In the genomic region with DNA sequence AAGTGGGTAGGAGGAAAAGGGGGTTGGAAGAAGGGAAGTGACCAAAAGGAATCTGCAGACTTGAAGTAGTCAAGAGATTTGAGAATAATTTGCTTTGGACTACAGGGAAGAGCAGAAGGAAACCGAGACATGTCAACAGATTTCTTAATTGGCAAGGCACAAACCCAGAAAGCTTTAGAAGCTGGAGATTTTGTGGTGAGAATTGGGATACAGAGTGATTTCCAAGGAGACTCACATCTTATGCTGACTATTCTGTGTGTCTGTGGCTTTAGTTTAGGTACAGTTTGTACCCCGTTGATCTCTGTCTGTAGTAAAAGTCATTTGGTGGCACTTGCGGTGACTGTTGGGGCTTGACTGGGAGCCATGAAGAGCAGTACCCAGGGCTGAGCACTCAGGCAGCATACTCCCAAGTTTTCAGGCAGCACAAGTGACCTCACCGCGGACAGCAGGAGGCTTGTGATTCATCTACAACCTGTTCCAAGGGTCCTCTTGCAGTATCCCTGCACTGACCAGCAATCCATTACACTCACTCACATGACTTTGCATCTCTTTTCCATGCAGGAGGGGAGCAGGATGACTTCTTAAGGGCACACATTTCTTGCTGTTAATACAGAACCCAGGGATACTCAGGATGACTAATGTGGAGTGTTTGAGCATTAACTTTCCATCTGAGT, we compare ENCODE assay signal across 25 cellular contexts.
DNase-seq lines count a peak whose midpoint lies in the region; ATAC-seq, FAIRE-seq and TF ChIP-seq lines count a peak whose summit lies in the region.
"Had no signal": no experiment of that assay in that cellular context is flagged by ENCODE, and none has a peak within 500 bp of the region (broad histone marks: within the 10 kb centered on the region; RNA-seq: fewer than 3 reads in every experiment).

No MANE protein-coding gene starts in this region.

- no peak overlapping the region for H3K4me3 Mint-ChIP-seq in neural progenitor cell
- H3K4me3 Mint-ChIP-seq: activated CD4-positive, alpha-beta T cell treated with anti-CD3 and anti-CD28 coated beads for 36 hours; H9; naive thymus-derived CD8-positive, alpha-beta T cell; stimulated activated effector memory CD8-positive, alpha-beta T cell treated with anti-CD3 and anti-CD28 coated beads, Interleukin-12 subunit alpha, Interleukin-12 subunit beta, amount 100 ng/mL, for 72 hours; T-helper 1 cell treated with Interleukin-12 subunit alpha and Interleukin-12 subunit beta and Interleukin-4 antibody, amounts not matched to agents 30 μg/mL and 1 μg/mL, for 36 hours had no signal

- H3F3A ChIP-seq in neural progenitor cell (ENCODE audit: low read depth), result no peaks in the 10 kb centered on the region

- no peaks in the 10 kb centered on the region for H3K36me3 ChIP-seq in bronchial epithelial cell (ENCODE audit: control insufficient read depth, insufficient read depth, low read length)
- no peaks in the 10 kb centered on the region for H3K36me3 ChIP-seq in adrenal gland (replicated peaks in 1 of 2)
- H3K36me3 ChIP-seq in neural progenitor cell, result no peaks in the 10 kb centered on the region
- H3K36me3 ChIP-seq: BE2C, gastroesophageal sphincter, pancreas, SJSA1 had no signal

- H3K27me3 ChIP-seq in bronchial epithelial cell (ENCODE audit: control insufficient read depth, insufficient read depth, low read length) (no peaks in the 10 kb centered on the region), adrenal gland (no peaks in the 10 kb centered on the region), neural progenitor cell (no peaks in the 10 kb centered on the region)
- H3K27me3 ChIP-seq: BE2C, gastroesophageal sphincter, pancreas, SJSA1 had no signal

- H3K27me3 Mint-ChIP-seq in neural progenitor cell (ENCODE audit: insufficient read depth, low read depth), result peaks cover 5% of the 10 kb centered on the region

- DNase-seq in HT1080 (ENCODE audit: low read depth) (peak; percentile 77), bronchial epithelial cell (ENCODE audit: low read depth) (peak; percentile 13), iris pigment epithelial cell (ENCODE audit: low read depth) (peak; percentile 12), adrenal gland (no peak), GM20000 (ENCODE audit: low spot score) (no peak), neural progenitor cell (ENCODE audit: low spot score) (no peak)
- DNase-seq: activated CD4-positive, alpha-beta T cell treated with anti-CD3 and anti-CD28 coated beads for 36 hours; activated naive CD4-positive, alpha-beta T cell treated with Interleukin-2 at 50 U/mL for 16 hours; activated T-cell treated with anti-CD3 and anti-CD28 coated beads, Interleukin-2, amount 50 U/mL, for 48 hours; BE2C; COR-L47; erythroblast; H9; naive thymus-derived CD8-positive, alpha-beta T cell; NCI-H1436 treated with DMSO at 0.1 percent for 48 hours; NCI-H510A; pancreas; PC-9; stimulated activated CD4-positive, alpha-beta T cell treated with anti-CD3 and anti-CD28 coated beads, Interleukin-1b, Interleukin-23, amount 100 ng/mL, for 48 hours had no signal

- no peaks in the 10 kb centered on the region for H3K9me3 ChIP-seq in adrenal gland (replicated peaks in 1 of 3)
- no peaks in the 10 kb centered on the region for H3K9me3 ChIP-seq in neural progenitor cell (ENCODE audit: low read depth)
- H3K9me3 ChIP-seq: BE2C, pancreas had no signal

- intact Hi-C loops in adrenal gland (cut with DNase I), result no loop called here

- no peaks in the 10 kb centered on the region for H4K20me1 ChIP-seq in neural progenitor cell (ENCODE audit: low read depth)

- H2AFZ ChIP-seq in neural progenitor cell (replicated peaks), result no peak overlapping the region
- H2AFZ ChIP-seq: PC-9 had no signal

- H3K4me2 ChIP-seq in neural progenitor cell, result no peak overlapping the region
- H3K4me2 ChIP-seq: PC-9 had no signal

- H3K4me3 ChIP-seq in bronchial epithelial cell (ENCODE audit: low read depth, low read length), result no peak overlapping the region
- H3K4me3 ChIP-seq in adrenal gland, result no peak overlapping the region
- H3K4me3 ChIP-seq in neural progenitor cell, result no peak overlapping the region
- H3K4me3 ChIP-seq: gastroesophageal sphincter, K562, pancreas, PC-9, SJSA1 had no signal

- peaks cover 13% of the 10 kb centered on the region for H3K4me1 Mint-ChIP-seq in neural progenitor cell
- H3K4me1 Mint-ChIP-seq: activated CD4-positive, alpha-beta T cell treated with anti-CD3 and anti-CD28 coated beads for 36 hours; naive thymus-derived CD8-positive, alpha-beta T cell; stimulated activated effector memory CD8-positive, alpha-beta T cell treated with anti-CD3 and anti-CD28 coated beads, Interleukin-12 subunit alpha, Interleukin-12 subunit beta, amount 100 ng/mL, for 72 hours had no signal

- no peak overlapping the region for H3K27ac Mint-ChIP-seq in neural progenitor cell
- H3K27ac Mint-ChIP-seq: activated CD4-positive, alpha-beta T cell treated with anti-CD3 and anti-CD28 coated beads for 36 hours; H9; naive thymus-derived CD8-positive, alpha-beta T cell; stimulated activated effector memory CD8-positive, alpha-beta T cell treated with anti-CD3 and anti-CD28 coated beads, Interleukin-12 subunit alpha, Interleukin-12 subunit beta, amount 100 ng/mL, for 72 hours; T-helper 1 cell treated with Interleukin-12 subunit alpha and Interleukin-12 subunit beta and Interleukin-4 antibody, amounts not matched to agents 30 μg/mL and 1 μg/mL, for 36 hours had no signal

- no peak for FAIRE-seq in bronchial epithelial cell (lab: Jason Lieb, UNC)
- FAIRE-seq: K562, pancreas had no signal

- WGBS in adrenal gland, 4 donors, result 85 to 95% (median 90%) methylated on average over 4 to 5 of the region's 5 CpGs

- peaks cover 4% of the 10 kb centered on the region for H3K36me3 Mint-ChIP-seq in neural progenitor cell
- H3K36me3 Mint-ChIP-seq: stimulated activated effector memory CD8-positive, alpha-beta T cell treated with anti-CD3 and anti-CD28 coated beads, Interleukin-12 subunit alpha, Interleukin-12 subunit beta, amount 100 ng/mL, for 72 hours had no signal

- H3K9ac ChIP-seq in neural progenitor cell, result no peak overlapping the region

- H3K9me3 Mint-ChIP-seq in neural progenitor cell, result peaks cover 22% of the 10 kb centered on the region

- TF ChIP-seq POLR2A in adrenal gland (IDR thresholded peaks at IDR 0.05), result no peak

- H3K79me2 ChIP-seq in neural progenitor cell (ENCODE audit: low read depth), result no peaks in the 10 kb centered on the region

- no peak for TF ChIP-seq CTCF in bronchial epithelial cell (IDR thresholded peaks at IDR 0.05; ENCODE audit: insufficient read depth, low read length, severe bottlenecking)
- TF ChIP-seq CTCF in adrenal gland (IDR thresholded peaks at IDR 0.05), result no peak
- no peak for TF ChIP-seq CTCF in GM20000 (IDR thresholded peaks at IDR 0.05; ENCODE audit: extremely low read depth, missing control alignments)
- no peak for TF ChIP-seq CTCF in neural progenitor cell (IDR thresholded peaks at IDR 0.05)

- H3K4me1 ChIP-seq in adrenal gland (replicated peaks in 1 of 2) (no peaks in the 10 kb centered on the region), neural progenitor cell (no peaks in the 10 kb centered on the region)
- H3K4me1 ChIP-seq: BE2C, gastroesophageal sphincter, pancreas, SJSA1 had no signal

- H3K27ac ChIP-seq in adrenal gland (no peak overlapping the region), neural progenitor cell (no peak overlapping the region)
- H3K27ac ChIP-seq: gastroesophageal sphincter, pancreas, PC-9, SJSA1 had no signal

- ATAC-seq in HG03045 (IDR thresholded peaks at IDR 0.05; ENCODE audit: unreplicated experiment), result no peak
- ATAC-seq: activated CD4-positive, alpha-beta T cell treated with anti-CD3 and anti-CD28 coated beads for 36 hours; gastroesophageal sphincter; K562; naive thymus-derived CD8-positive, alpha-beta T cell; pancreas; stimulated activated effector memory CD8-positive, alpha-beta T cell treated with anti-CD3 and anti-CD28 coated beads, Interleukin-12 subunit alpha, Interleukin-12 subunit beta, amount 100 ng/mL, for 72 hours had no signal

Comparison
In these comparisons a context has a peak if more than half of its experiments do, and no peak if none do; other contexts are left out.
1. DNase-seq: peak in HT1080 (single experiment), bronchial epithelial cell (single experiment) and iris pigment epithelial cell (single experiment); none in adrenal gland (0 of 7), GM20000 (single experiment) and neural progenitor cell (single experiment).